8 cellular contexts compared by ENCODE assay signal in the genomic region with DNA sequence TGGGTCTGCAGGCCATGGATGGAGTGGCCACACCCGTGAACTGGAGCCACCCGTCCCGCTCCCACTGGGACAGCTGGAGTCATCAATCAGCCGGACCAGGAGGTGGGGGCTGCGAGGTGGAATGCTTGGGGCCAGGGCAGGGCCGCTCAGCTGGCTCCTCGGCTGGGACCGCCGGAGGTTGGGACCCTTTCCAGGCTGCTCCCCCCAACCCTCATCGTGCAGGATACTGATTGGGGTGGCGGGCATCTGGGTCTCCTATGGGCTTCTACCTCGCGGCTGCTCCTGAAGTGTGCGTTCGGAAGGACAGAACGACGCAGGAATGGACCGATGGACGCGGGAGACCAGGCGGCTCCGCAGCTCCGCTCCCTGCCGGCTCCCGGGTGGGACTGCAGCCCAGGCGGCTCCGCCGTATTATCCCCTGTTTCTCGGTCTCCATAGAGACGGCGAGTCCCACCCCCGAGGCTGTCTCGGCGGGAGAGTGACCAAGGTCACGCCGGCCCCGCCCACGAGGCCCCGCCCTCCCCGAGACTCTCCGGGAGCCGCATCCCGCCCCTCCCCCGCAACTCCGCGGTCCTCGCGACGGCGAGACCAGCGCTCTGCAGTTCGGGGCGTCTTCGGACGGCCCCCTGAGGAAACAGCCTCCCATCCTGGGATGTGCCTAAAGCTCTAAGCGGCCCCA. TPM values are rescaled to one million over a fixed set of nuclear protein-coding genes. Genes with fewer than 3 reads are reported as not detected.
DNase-seq lines count a peak whose midpoint lies in the region; ATAC-seq and TF ChIP-seq lines count a peak whose summit lies in the region.

A gene (minus strand): TSS at position 388 of the 679 bp plus-strand sequence. CDS start 2,387 bp downstream, outside the sequence.

- no peak for TF ChIP-seq EP300 in Ishikawa (IDR thresholded peaks at IDR 0.05; ENCODE audit: borderline replicate concordance)

- H3K27me3 ChIP-seq in CD4-positive, alpha-beta memory T cell (ENCODE audit: insufficient read depth, low read length) = peaks cover 18% of the 10 kb centered on the region
- H3K27me3 ChIP-seq in lung (ENCODE audit: control insufficient read depth, insufficient read depth) = no peaks in the 10 kb centered on the region

- H3K4me3 Mint-ChIP-seq in CD4-positive, alpha-beta memory T cell = peak within 1 kb of the TSS; percentile 48 to 81 (median 68)
- no peak within 1 kb of the TSS for H3K4me3 Mint-ChIP-seq in endothelial cell (ENCODE audit: unreplicated experiment)

- peaks cover 15% of the 10 kb centered on the region for H3K4me1 ChIP-seq in CD4-positive, alpha-beta memory T cell (ENCODE audit: insufficient read depth, low read length)
- H3K4me1 ChIP-seq in lung (ENCODE audit: control insufficient read depth in 2 of 2, insufficient read depth in 2 of 2, low read length in 2 of 2) = peaks cover 0 to 29% of the 10 kb centered on the region in 2 donors

- intact Hi-C loops in CD4-positive, alpha-beta memory T cell (cut with micrococcal nuclease) = no loop called here

- ATAC-seq in lung (ENCODE audit: insufficient read depth, low FRiP score) (peak; percentile 78), HG02588 (IDR thresholded peaks at IDR 0.05; ENCODE audit: unreplicated experiment) (no peak), GM21447 (IDR thresholded peaks at IDR 0.05; ENCODE audit: unreplicated experiment) (no peak)

- H3K36me3 ChIP-seq in CD4-positive, alpha-beta memory T cell (ENCODE audit: insufficient read depth, low read length) = no peaks in the 10 kb centered on the region
- no peaks in the 10 kb centered on the region for H3K36me3 ChIP-seq in lung (ENCODE audit: control insufficient read depth in 2 of 2, insufficient read depth in 2 of 2, low read length in 2 of 2)

- TF ChIP-seq RAD21 in Ishikawa (IDR thresholded peaks at IDR 0.05; ENCODE audit: low read depth) = peak; percentile 43; the same call in 1 of the 2 replicates

- H3K27me3 Mint-ChIP-seq in CD4-positive, alpha-beta memory T cell = peaks cover 12 to 24% of the 10 kb centered on the region in 2 donors
- peaks cover 23% of the 10 kb centered on the region for H3K27me3 Mint-ChIP-seq in endothelial cell (ENCODE audit: unreplicated experiment)

- H3K36me3 Mint-ChIP-seq in CD4-positive, alpha-beta memory T cell = no peaks in the 10 kb centered on the region
- H3K36me3 Mint-ChIP-seq in endothelial cell (ENCODE audit: low read depth, unreplicated experiment) = peaks cover 9% of the 10 kb centered on the region

- TF ChIP-seq CTCF in endothelial cell (IDR thresholded peaks at IDR 0.05; ENCODE audit: unreplicated experiment) (peak; percentile 72), lung (IDR thresholded peaks at IDR 0.05; ENCODE audit: control extremely low read depth, extremely low read depth) (peak; percentile 15)

- peak within 1 kb of the TSS in 1 of 2 donors; percentile 18 for H3K4me3 ChIP-seq in CD4-positive, alpha-beta memory T cell (ENCODE audit: low read length in 2 of 2)
- peak within 1 kb of the TSS; percentile 11 for H3K4me3 ChIP-seq in lung

- peak within 1 kb of the TSS in 2 of 7 donors; percentile 41 to 79 for H3K27ac Mint-ChIP-seq in CD4-positive, alpha-beta memory T cell
- peak within 1 kb of the TSS; percentile 59 for H3K27ac Mint-ChIP-seq in endothelial cell (ENCODE audit: unreplicated experiment)

- peaks cover 0 to 1% (median 0%) of the 10 kb centered on the region in 8 donors for H3K9me3 Mint-ChIP-seq in CD4-positive, alpha-beta memory T cell
- no peaks in the 10 kb centered on the region for H3K9me3 Mint-ChIP-seq in endothelial cell (ENCODE audit: unreplicated experiment)

- CTCF ChIA-PET in CD4-positive, alpha-beta memory T cell (lab: Charles Lee; ENCODE audit: partially characterized antibody) = interaction anchor here (1.1 kb wide), 1 partner anchor 88 kb away, joined by 3 read pairs; a partner anchor contains a TSS

- peak in 4 of 5 donors; percentile 16 to 44 (median 19) for DNase-seq in CD4-positive, alpha-beta memory T cell
- DNase-seq in activated CD4-positive, alpha-beta T cell treated with anti-CD3 and anti-CD28 coated beads for 48 hours = peak; percentile 66
- DNase-seq in endothelial cell (ENCODE audit: low spot score) (peak; percentile 84), lung (ENCODE audit: low spot score) (peak; percentile 84)
- peak; percentile 5 to 25 for DNase-seq in stimulated activated CD4-positive, alpha-beta T cell treated with anti-CD3 and anti-CD28 coated beads, Interleukin-4, amount 100 ng/mL, for 4 hours

- peaks cover 2 to 9% (median 5%) of the 10 kb centered on the region in 4 donors for H3K4me1 Mint-ChIP-seq in CD4-positive, alpha-beta memory T cell
- H3K4me1 Mint-ChIP-seq in endothelial cell (ENCODE audit: unreplicated experiment) = peaks cover 3% of the 10 kb centered on the region

- POLR2A ChIA-PET in CD4-positive, alpha-beta memory T cell (lab: Charles Lee; ENCODE audit: partially characterized antibody) = no interaction called here

- no peaks in the 10 kb centered on the region for H3K9me3 ChIP-seq in CD4-positive, alpha-beta memory T cell (ENCODE audit: control insufficient read depth in 1 of 2, low read length in 2 of 2)
- no peaks in the 10 kb centered on the region for H3K9me3 ChIP-seq in lung (ENCODE audit: control insufficient read depth in 2 of 2, insufficient read depth in 1 of 2, low read length in 1 of 2)

- no peak within 1 kb of the TSS for H3K27ac ChIP-seq in CD4-positive, alpha-beta memory T cell (ENCODE audit: low read depth, low read length)
- peak within 1 kb of the TSS; percentile 10 to 34 for H3K27ac ChIP-seq in lung (ENCODE audit: low read depth in 1 of 2, low read length in 1 of 2)

- WGBS in lung, 2 donors = 6 to 7% methylated on average over 55 to 56 of the region's 56 CpGs

TF ChIP-seq in Ishikawa, 13 proteins besides CTCF, POLR2A, EP300 and RAD21:
- TF ChIP-seq TEAD4 (IDR thresholded peaks at IDR 0.05) = no peak
- no peak for TF ChIP-seq CREB1 (IDR thresholded peaks at IDR 0.05; ENCODE audit: low read depth)
- TF ChIP-seq EGR1 (IDR thresholded peaks at IDR 0.05) = no peak
- no peak for TF ChIP-seq NFIC (IDR thresholded peaks at IDR 0.05)
- no peak for TF ChIP-seq CEBPB (IDR thresholded peaks at IDR 0.05)

RNA-seq across cellular contexts. Expression of the gene that starts here (rescaled TPM):
- not detected for total RNA-seq in CD4-positive, alpha-beta memory T cell
- polyA plus RNA-seq in CD4-positive, alpha-beta memory T cell = not detected
- total RNA-seq in endothelial cell (ENCODE audit: unreplicated experiment) = 1.1 TPM
- 100 to 1,000 TPM; 183 to 371 TPM for total RNA-seq in lung
- polyA plus RNA-seq in lung = 100 to 1,000 TPM; 164 to 186 TPM

Comparison
In these comparisons a context has a peak if more than half of its experiments do, and no peak if none do; other contexts are left out.
1. RNA of the gene that starts here (total RNA-seq): 183 to 371 TPM in lung; 1.1 TPM in endothelial cell (single experiment) and not detected in CD4-positive, alpha-beta memory T cell; every median in the first group is over 10 times any median in the second.
2. RNA of the gene that starts here (polyA plus RNA-seq): 164 to 186 TPM in lung; not detected in CD4-positive, alpha-beta memory T cell; every median in the first group is over 100 times any median in the second.
3. Peak in DNase-seq in CD4-positive, alpha-beta memory T cell; RNA of the gene not detected or under 1 TPM.
4. DNase-seq: peak in every context shown above with its lines; median percentile 84 in endothelial cell; 84 in lung; 66 in activated CD4-positive, alpha-beta T cell treated with anti-CD3 and anti-CD28 coated beads for 48 hours; 19 in CD4-positive, alpha-beta memory T cell; 15 in stimulated activated CD4-positive, alpha-beta T cell treated with anti-CD3 and anti-CD28 coated beads, Interleukin-4, amount 100 ng/mL, for 4 hours.